Comparison of ENCODE assay signal across 23 cellular contexts in genomic region chr15:40536501-40536900, GRCh38. TPM values are rescaled to one million over a fixed set of nuclear protein-coding genes. Genes with fewer than 3 reads are reported as not detected.
DNase-seq lines count a peak whose midpoint lies in the region; ATAC-seq and TF ChIP-seq lines count a peak whose summit lies in the region.
"Had no signal": no experiment of that assay in that cellular context is flagged by ENCODE, and none has a peak within 500 bp of the region (broad histone marks: within the 10 kb centered on the region; RNA-seq: fewer than 3 reads in every experiment).

No MANE protein-coding gene starts in this region.

- no peak for TF ChIP-seq RAD21 in SK-N-SH (IDR thresholded peaks at IDR 0.05; ENCODE audit: low read length)

- no peak for TF ChIP-seq EP300 in SK-N-SH (IDR thresholded peaks at IDR 0.05; ENCODE audit: borderline replicate concordance in 1 of 2, low read depth in 1 of 2, low read length in 1 of 2)

- 61% methylated on average over 4 of the region's 5 CpGs for WGBS in SK-N-SH (ENCODE audit: low lambda C conversion rate)

- TF ChIP-seq CTCF in SK-N-SH (IDR thresholded peaks at IDR 0.05) (no peak), nephron (IDR thresholded peaks at IDR 0.05; ENCODE audit: unreplicated experiment in 3 of 3) (no peak)

- POLR2A ChIA-PET in SK-N-SH (lab: Yijun Ruan, JAX) = no interaction called here

- no peaks in the 10 kb centered on the region for H3K27me3 ChIP-seq in SK-N-SH (ENCODE audit: insufficient read depth)
- H3K27me3 ChIP-seq: esophagus muscularis mucosa, upper lobe of left lung had no signal

- peaks cover 0 to 4% of the 10 kb centered on the region in 2 experiments; a peak in 2 of 4 replicates for H3K4me1 ChIP-seq in SK-N-SH (ENCODE audit: control insufficient read depth in 1 of 2, insufficient read depth in 2 of 2, low read depth in 1 of 2, low read length in 1 of 2)
- H3K4me1 ChIP-seq: upper lobe of left lung had no signal

- H2AFZ ChIP-seq in SK-N-SH (ENCODE audit: low read depth) = no peak overlapping the region
- H2AFZ ChIP-seq: PC-9 had no signal

- H3K4me3 Mint-ChIP-seq in nephron = peak overlapping the region; percentile 4 to 60 (median 58)
- H3K4me3 Mint-ChIP-seq: activated naive CD8-positive, alpha-beta T cell treated with anti-CD3 and anti-CD28 coated beads, Interleukin-2, amount 10 ng/mL, durations not matched to agents 7 days and 5 days; central memory CD8-positive, alpha-beta T cell; natural killer cell had no signal

- H3K36me3 ChIP-seq in SK-N-SH (replicated peaks in 1 of 2; ENCODE audit: control insufficient read depth in 1 of 2, insufficient read depth in 2 of 2, low read length in 1 of 2) = no peaks in the 10 kb centered on the region

- CTCF ChIA-PET in SK-N-SH (lab: Yijun Ruan, JAX) = interaction anchor here (1.2 to 2.5 kb wide), 2 partner anchors 17 to 246 kb away, joined by 3 to 14 read pairs; no protein-coding TSS in a partner anchor

- H3K9ac ChIP-seq in SK-N-SH = no peak overlapping the region

- no peaks in the 10 kb centered on the region for H3K9me2 ChIP-seq in SK-N-SH

- H3K4me2 ChIP-seq in SK-N-SH = no peak overlapping the region
- H3K4me2 ChIP-seq: PC-9 had no signal

- no peaks in the 10 kb centered on the region for H3K36me3 Mint-ChIP-seq in nephron (ENCODE audit: low read depth)
- H3K36me3 Mint-ChIP-seq: natural killer cell had no signal

- H3K27ac Mint-ChIP-seq in nephron = peak overlapping the region; percentile 81 to 98 (median 89)
- H3K27ac Mint-ChIP-seq: activated naive CD8-positive, alpha-beta T cell treated with anti-CD3 and anti-CD28 coated beads, Interleukin-2, amount 10 ng/mL, durations not matched to agents 7 days and 5 days; natural killer cell; progenitor cell of endocrine pancreas had no signal

- H3K9me3 ChIP-seq in SK-N-SH = no peaks in the 10 kb centered on the region
- H3K9me3 ChIP-seq: esophagus muscularis mucosa, upper lobe of left lung had no signal

- H3K4me3 ChIP-seq in SK-N-SH (ENCODE audit: low read depth in 2 of 2, low read length in 1 of 2) = no peak overlapping the region
- H3K4me3 ChIP-seq: esophagus muscularis mucosa, PC-9, upper lobe of left lung had no signal

- H3F3A ChIP-seq in SK-N-SH (replicated peaks; ENCODE audit: insufficient read depth) = no peaks in the 10 kb centered on the region

- TF ChIP-seq POLR2A in erythroblast (IDR thresholded peaks at IDR 0.05; ENCODE audit: low read length) = no peak

- no peaks in the 10 kb centered on the region for H3K9me3 Mint-ChIP-seq in nephron
- H3K9me3 Mint-ChIP-seq: activated naive CD8-positive, alpha-beta T cell treated with anti-CD3 and anti-CD28 coated beads, Interleukin-2, amount 10 ng/mL, durations not matched to agents 7 days and 5 days; central memory CD8-positive, alpha-beta T cell; natural killer cell had no signal

- no peak for ATAC-seq in GM21723 (IDR thresholded peaks at IDR 0.05; ENCODE audit: unreplicated experiment)
- ATAC-seq in GM19023 (IDR thresholded peaks at IDR 0.05; ENCODE audit: unreplicated experiment) = no peak
- no peak for ATAC-seq in GM19328 (IDR thresholded peaks at IDR 0.05; ENCODE audit: unreplicated experiment)
- ATAC-seq: activated CD4-positive, CD25-positive, alpha-beta regulatory T cell treated with anti-CD3 and anti-CD28 coated beads, Interleukin-2, amount 50 U/mL, for 24 hours; natural killer cell had no signal

- DNase-seq in HT1080 (ENCODE audit: low read depth) = peak; percentile 51
- no peak for DNase-seq in SK-N-SH
- DNase-seq in erythroblast (lab: John Stamatoyannopoulos, UW) = peak; percentile 11 to 46
- DNase-seq: activated CD8-positive, alpha-beta memory T cell treated with anti-CD3 and anti-CD28 coated beads for 24 hours; activated naive CD8-positive, alpha-beta T cell treated with anti-CD3 and anti-CD28 coated beads, Interleukin-2, amount 10 ng/mL, durations not matched to agents 7 days and 5 days; AML-193; effector CD4-positive, alpha-beta T cell; Karpas-422; mesendoderm; natural killer cell; NCI-H1092 treated with DMSO at 0.1 percent for 48 hours; PC-9; stimulated activated CD4-positive, alpha-beta T cell treated with anti-CD3 and anti-CD28 coated beads, Interleukin-4, amount 100 ng/mL, for 4 hours; T-helper 9 cell; upper lobe of left lung had no signal

- H3K27ac ChIP-seq in SK-N-SH (ENCODE audit: low read depth in 2 of 2, low read length in 1 of 2) = no peak overlapping the region
- H3K27ac ChIP-seq: esophagus muscularis mucosa, PC-9, upper lobe of left lung had no signal

- H3K79me2 ChIP-seq in SK-N-SH (ENCODE audit: insufficient read depth) = no peaks in the 10 kb centered on the region

- peaks cover 53% of the 10 kb centered on the region for H3K4me1 Mint-ChIP-seq in nephron
- H3K4me1 Mint-ChIP-seq: activated naive CD8-positive, alpha-beta T cell treated with anti-CD3 and anti-CD28 coated beads, Interleukin-2, amount 10 ng/mL, durations not matched to agents 7 days and 5 days; central memory CD8-positive, alpha-beta T cell; natural killer cell had no signal

- H4K20me1 ChIP-seq in SK-N-SH (ENCODE audit: insufficient read depth) = no peaks in the 10 kb centered on the region

- no peaks in the 10 kb centered on the region for H3K27me3 Mint-ChIP-seq in nephron (ENCODE audit: low read depth)
- H3K27me3 Mint-ChIP-seq: activated naive CD8-positive, alpha-beta T cell treated with anti-CD3 and anti-CD28 coated beads, Interleukin-2, amount 10 ng/mL, durations not matched to agents 7 days and 5 days; central memory CD8-positive, alpha-beta T cell; progenitor cell of endocrine pancreas had no signal

TF ChIP-seq in SK-N-SH, 30 proteins besides CTCF, POLR2A, EP300 and RAD21:
- no peak for TF ChIP-seq MEF2A (IDR thresholded peaks at IDR 0.05; ENCODE audit: borderline replicate concordance, low read depth)
- peak; percentile 60 for TF ChIP-seq NFIC (IDR thresholded peaks at IDR 0.05; ENCODE audit: borderline replicate concordance)
TF ChIP-seq in SK-N-SH: peak in this region for 1.

RNA-seq across cellular contexts. Expression of gene CCDC32, which starts 28.3 kb away (rescaled TPM):
- 7.8 and 19.5 TPM in 2 replicates for total RNA-seq in HT1080 (2014; rRNA removed; shearing (Covaris generic))
- 22.2 and 32.3 TPM in 2 replicates for polyA plus RNA-seq in HT1080 (2015; cell fraction: cytosol; rRNA removed)
- 22.9 and 28.6 TPM in 2 replicates for polyA plus RNA-seq in HT1080 (2015; cell fraction: nucleus; rRNA removed)
- 7.4 and 8.2 TPM in 2 replicates for polyA plus RNA-seq in SK-N-SH (2012; rRNA removed)
- 12.1 and 13.6 TPM in 2 replicates for polyA plus RNA-seq in SK-N-SH (2012; cell fraction: cytosol; rRNA removed)
- 9.7 and 16.9 TPM in 2 replicates for polyA plus RNA-seq in SK-N-SH (2012; cell fraction: nucleus; rRNA removed)

RNA-seq across cellular contexts. Expression of gene RPUSD2, which starts 32.6 kb away (rescaled TPM):
- total RNA-seq in HT1080 (2014; rRNA removed; shearing (Covaris generic)) = 21.0 and 22.8 TPM in 2 replicates
- 8.1 and 9.1 TPM in 2 replicates for polyA plus RNA-seq in HT1080 (2015; cell fraction: cytosol; rRNA removed)
- 9.7 and 11.7 TPM in 2 replicates for polyA plus RNA-seq in HT1080 (2015; cell fraction: nucleus; rRNA removed)
- polyA plus RNA-seq in SK-N-SH (2012; rRNA removed) = 10.3 and 10.8 TPM in 2 replicates
- 7.0 and 9.1 TPM in 2 replicates for polyA plus RNA-seq in SK-N-SH (2012; cell fraction: cytosol; rRNA removed)
- 8.9 and 13.0 TPM in 2 replicates for polyA plus RNA-seq in SK-N-SH (2012; cell fraction: nucleus; rRNA removed)

RNA-seq across cellular contexts. Expression of gene KNL1, which starts 57.5 kb away (rescaled TPM):
- total RNA-seq in HT1080 (2014; rRNA removed; shearing (Covaris generic)) = 27.0 and 27.3 TPM in 2 replicates
- 7.8 and 10.4 TPM in 2 replicates for polyA plus RNA-seq in HT1080 (2015; cell fraction: cytosol; rRNA removed)
- 118 and 206 TPM in 2 replicates for polyA plus RNA-seq in HT1080 (2015; cell fraction: nucleus; rRNA removed)
- 1.6 and 2.0 TPM in 2 replicates for polyA plus RNA-seq in SK-N-SH (2012; rRNA removed)
- polyA plus RNA-seq in SK-N-SH (2012; cell fraction: cytosol; rRNA removed) = 2.3 and 2.6 TPM in 2 replicates
- polyA plus RNA-seq in SK-N-SH (2012; cell fraction: nucleus; rRNA removed) = 1.2 and 3.0 TPM in 2 replicates
